In the genomic region with DNA sequence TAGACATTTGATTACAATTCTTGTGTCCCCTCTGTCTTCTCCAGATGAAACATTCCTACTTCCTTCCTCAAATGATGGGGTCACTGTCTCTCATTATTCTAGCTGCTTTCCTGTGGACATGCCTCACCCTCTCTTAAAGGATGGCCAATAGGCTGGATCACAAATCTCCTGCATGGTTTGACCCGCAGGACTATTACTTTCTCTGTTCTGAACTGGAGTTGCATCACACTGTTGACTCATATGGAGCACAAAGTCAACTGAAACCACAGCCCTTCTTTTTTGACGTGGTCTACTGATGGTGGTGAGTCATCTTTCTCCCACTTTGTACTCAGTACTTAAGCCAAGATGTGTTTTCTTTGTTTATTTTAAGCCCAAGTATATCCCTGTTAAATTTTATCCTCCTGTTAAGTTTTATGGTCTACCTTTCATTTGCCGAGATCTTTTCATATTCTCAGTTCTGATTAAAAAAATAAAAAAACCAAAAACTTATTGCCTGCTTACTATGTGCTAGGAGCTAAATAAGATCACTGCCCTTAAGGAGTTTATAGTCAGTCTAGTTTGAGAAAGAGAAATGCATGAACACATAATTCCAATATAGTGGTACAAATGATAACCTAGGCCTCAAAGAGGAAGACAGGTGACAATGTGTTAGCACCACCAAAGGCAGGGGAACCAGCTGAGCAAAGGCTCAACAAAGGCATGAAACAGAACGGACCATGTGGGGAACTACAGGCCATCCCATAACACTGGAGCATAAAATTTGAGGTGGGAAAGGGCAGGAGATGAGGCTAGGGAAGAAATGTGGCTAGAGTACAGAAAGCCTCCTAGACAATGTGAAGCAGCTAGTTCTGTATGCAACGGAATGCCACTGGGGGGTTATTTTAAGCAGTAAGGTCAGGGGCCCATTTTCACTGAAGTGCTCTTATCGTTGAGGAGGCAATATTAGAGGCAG, we compare ENCODE assay signal across 8 cellular contexts.
DNase-seq lines count a peak whose midpoint lies in the region; ATAC-seq and TF ChIP-seq lines count a peak whose summit lies in the region.

No MANE protein-coding gene starts in this region.

- ATAC-seq in GM21529 (IDR thresholded peaks at IDR 0.05; ENCODE audit: unreplicated experiment), result peak; percentile 99

- WGBS in esophagus squamous epithelium, 2 donors, result 40 to 46% methylated on average over 6 of the region's 6 CpGs

- DNase-seq in GM10248 (ENCODE audit: extremely low spot score) (peak; percentile 84), HT1080 (ENCODE audit: low read depth) (peak; percentile 97), esophagus squamous epithelium (lab: John Stamatoyannopoulos, UW) (no peak), pons (ENCODE audit: low spot score) (peak; percentile 60), DMS153 treated with DMSO at 0.1 percent for 48 hours (lab: John Stamatoyannopoulos, UW; ENCODE audit: unreplicated experiment) (no peak), retina (no peak)

- H3K27ac ChIP-seq in VCaP, result peak overlapping the region; percentile 5; the same call in 1 of the 2 replicates
- H3K27ac ChIP-seq in esophagus squamous epithelium, result peak overlapping the region; percentile 51 to 82 (median 71)

- no peaks in the 10 kb centered on the region for H3K9me3 ChIP-seq in esophagus squamous epithelium

- no peak for TF ChIP-seq CTCF in GM10248 (IDR thresholded peaks at IDR 0.05; ENCODE audit: control extremely low read depth, extremely low read depth, low read depth, missing control alignments)
- no peak for TF ChIP-seq CTCF in VCaP (conservative IDR thresholded peaks at IDR 0.05)
- TF ChIP-seq CTCF in esophagus squamous epithelium (IDR thresholded peaks at IDR 0.05), result no peak

- no peak overlapping the region for H3K4me3 ChIP-seq in esophagus squamous epithelium

- TF ChIP-seq POLR2A in esophagus squamous epithelium (IDR thresholded peaks at IDR 0.05), result no peak

- intact Hi-C loops in esophagus squamous epithelium (cut with DNase I), result no loop called here

- no peaks in the 10 kb centered on the region for H3K27me3 ChIP-seq in esophagus squamous epithelium

- H3K4me1 ChIP-seq in esophagus squamous epithelium, result peaks cover 11 to 23% (median 22%) of the 10 kb centered on the region in 3 donors

- peaks cover 4 to 24% (median 6%) of the 10 kb centered on the region in 3 donors for H3K36me3 ChIP-seq in esophagus squamous epithelium

- POLR2A ChIA-PET in GM10248 (lab: Yijun Ruan, JAX), result interaction anchor here (1.2 kb wide), 1 partner anchor 67 kb away, joined by 4 read pairs; a partner anchor contains a TSS

- CTCF ChIA-PET in GM10248 (lab: Yijun Ruan, JAX), result interaction anchor here (1.1 to 3.0 kb wide), 5 partner anchors 9 to 263 kb away, joined by 3 to 10 read pairs (median 3); no protein-coding TSS in a partner anchor

Comparison
In these comparisons a context has a peak if more than half of its experiments do, and no peak if none do; other contexts are left out.
1. DNase-seq: peak in GM10248 (single experiment), HT1080 (single experiment) and pons (single experiment); none in esophagus squamous epithelium (single experiment), DMS153 treated with DMSO at 0.1 percent for 48 hours (single experiment) and retina (single experiment).